ENCODE assay signal across 27 cellular contexts in the genomic region with DNA sequence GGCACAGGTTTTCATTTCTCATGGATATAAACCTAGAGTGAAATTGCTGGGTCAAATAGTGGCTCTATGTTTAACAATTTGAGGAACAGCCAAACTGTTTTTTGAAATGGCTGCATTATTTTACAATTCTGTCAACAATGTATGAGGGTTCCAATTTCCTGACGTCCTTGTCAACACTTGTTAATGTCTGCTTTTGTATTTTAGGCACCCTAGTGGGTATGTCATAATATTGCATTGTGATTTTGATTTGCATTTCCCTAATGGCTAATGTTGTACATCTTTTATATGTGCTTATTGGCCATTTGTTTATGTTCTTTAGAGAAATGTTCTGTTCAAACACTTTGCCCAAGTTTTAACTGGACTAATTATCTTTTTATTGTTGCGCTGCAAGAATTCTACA.
"Had no signal": no experiment of that assay in that cellular context is flagged by ENCODE, and none has a peak within 500 bp of the region (broad histone marks: within the 10 kb centered on the region; RNA-seq: fewer than 3 reads in every experiment).

No MANE protein-coding gene starts in this region.

- H3K4me3 ChIP-seq: left ventricle myocardium inferior, lung, neural progenitor cell, psoas muscle, right atrium auricular region, skin epidermis, stomach, testis, thyroid gland, transverse colon, upper lobe of left lung, vagina had no signal

- H2AFZ ChIP-seq: neural progenitor cell, parathyroid adenoma had no signal

- DNase-seq: islet precursor cell; left ventricle myocardium inferior; mesendoderm; naive B cell; natural killer cell; nephron progenitor cell; occipital lobe; psoas muscle; stimulated activated CD4-positive, alpha-beta T cell treated with anti-CD3 and anti-CD28 coated beads, Interleukin-12 subunit alpha, Interleukin-12 subunit beta, amount 100 ng/mL, for 4 hours; stimulated activated CD4-positive, alpha-beta T cell treated with anti-CD3 and anti-CD28 coated beads, Interleukin-15, amount 100 ng/mL, for 24 hours; stimulated activated CD4-positive, alpha-beta T cell treated with anti-CD3 and anti-CD28 coated beads, Interleukin-2, amount 100 ng/mL, for 24 hours; stimulated activated CD4-positive, alpha-beta T cell treated with anti-CD3 and anti-CD28 coated beads, Interleukin-4, amount 100 ng/mL, for 1 hour; stimulated activated naive B cell treated with anti-CD40 and anti-IgM and Interleukin-4, amounts not matched to agents 10 μg/mL and 1 μg/mL and 100 μg/mL, for 72 hours; stimulated activated naive CD8-positive, alpha-beta T cell treated with anti-CD3 and anti-CD28 coated beads, Interleukin-15, Interleukin-2, amounts not matched to agents 100 U/mL and 50 U/mL, for 24 hours; stomach; testis; thyroid gland; transverse colon; upper lobe of left lung had no signal

- H3K4me2 ChIP-seq: neural progenitor cell had no signal

- ATAC-seq: natural killer cell; psoas muscle; sciatic nerve; stimulated activated naive B cell treated with anti-CD40 and anti-IgM and Interleukin-4, amounts not matched to agents 10 μg/mL and 1 μg/mL and 100 μg/mL, for 72 hours; stimulated activated naive CD8-positive, alpha-beta T cell treated with anti-CD3 and anti-CD28 coated beads, Interleukin-15, Interleukin-2, amounts not matched to agents 100 U/mL and 50 U/mL, for 24 hours had no signal

- H3K9ac ChIP-seq: neural progenitor cell, parathyroid adenoma had no signal

- H3K4me1 ChIP-seq: left ventricle myocardium inferior, neural progenitor cell, parathyroid adenoma, psoas muscle, right atrium auricular region, stomach, testis, thyroid gland, transverse colon, upper lobe of left lung, vagina had no signal

- H3K36me3 ChIP-seq: left ventricle myocardium inferior, neural progenitor cell, neutrophil, right atrium auricular region, stomach, thyroid gland, transverse colon, upper lobe of left lung, vagina had no signal

- H3K9me3 ChIP-seq: neutrophil, psoas muscle, right atrium auricular region, stomach, testis, thyroid gland, transverse colon, upper lobe of left lung, vagina had no signal

- H3K27ac ChIP-seq: left ventricle myocardium inferior, neural progenitor cell, neutrophil, parathyroid adenoma, psoas muscle, right atrium auricular region, skin epidermis, stomach, testis, thyroid gland, transverse colon, upper lobe of left lung, vagina had no signal

- H3K79me2 ChIP-seq: parathyroid adenoma had no signal

- H3K27me3 ChIP-seq: neural progenitor cell, right atrium auricular region, stomach, testis, transverse colon, upper lobe of left lung, vagina had no signal
